Comparison of ENCODE assay signal across 19 cellular contexts in genomic region chr3:37907371-37907770, GRCh38. TPM values are rescaled to one million over a fixed set of nuclear protein-coding genes. Genes with fewer than 3 reads are reported as not detected.
A peak's percentile ranks its signal among the peaks of the same experiment; 100 is the strongest.
DNase-seq lines count a peak whose midpoint lies in the region; ATAC-seq lines count a peak whose summit lies in the region.
"Had no signal": no experiment of that assay in that cellular context is flagged by ENCODE, and none has a peak within 500 bp of the region (broad histone marks: within the 10 kb centered on the region; RNA-seq: fewer than 3 reads in every experiment).

No MANE protein-coding gene starts in this region.

- H3K4me1 Mint-ChIP-seq in T-helper 17 cell, result peaks cover 8% of the 10 kb centered on the region

- no peak overlapping the region for H3K4me3 ChIP-seq in ectodermal cell (ENCODE audit: insufficient read depth, low read depth, low read length)
- H3K4me3 ChIP-seq: adrenal gland, gastroesophageal sphincter, thoracic aorta had no signal

- H3K27ac ChIP-seq in ectodermal cell (ENCODE audit: insufficient read depth, low read depth, low read length, poor library complexity, severe bottlenecking), result peak overlapping the region; percentile 41
- H3K27ac ChIP-seq: 22Rv1, C4-2B, epithelial cell of prostate had no signal

- H3K27me3 ChIP-seq in ectodermal cell (ENCODE audit: control insufficient read depth, insufficient read depth, low read length, poor library complexity, severe bottlenecking), result no peaks in the 10 kb centered on the region
- H3K27me3 ChIP-seq: adrenal gland, gastroesophageal sphincter had no signal

- H3K4me3 Mint-ChIP-seq in T-helper 17 cell, result peak overlapping the region; percentile 56
- H3K4me3 Mint-ChIP-seq: H9 had no signal

- H3K36me3 ChIP-seq in ectodermal cell (ENCODE audit: control insufficient read depth, insufficient read depth, low read length), result no peaks in the 10 kb centered on the region
- H3K36me3 ChIP-seq: adrenal gland, gastroesophageal sphincter, thoracic aorta had no signal

- peaks cover 35% of the 10 kb centered on the region for H3K4me1 ChIP-seq in ectodermal cell (ENCODE audit: control insufficient read depth, insufficient read depth, low read length)

- H3K27me3 Mint-ChIP-seq in T-helper 17 cell, result peaks cover 19% of the 10 kb centered on the region

- no peaks in the 10 kb centered on the region for H3K36me3 Mint-ChIP-seq in T-helper 17 cell (ENCODE audit: low read depth)

- no peaks in the 10 kb centered on the region for H3K9me3 ChIP-seq in T-helper 17 cell (ENCODE audit: control insufficient read depth, low read length, poor library complexity, severe bottlenecking)
- H3K9me3 ChIP-seq in ectodermal cell (ENCODE audit: control insufficient read depth, low read length), result no peaks in the 10 kb centered on the region
- H3K9me3 ChIP-seq: adrenal gland, gastroesophageal sphincter, thoracic aorta had no signal

- ATAC-seq in T-helper 17 cell (no peak), HG02973 (IDR thresholded peaks at IDR 0.05; ENCODE audit: unreplicated experiment) (no peak)
- ATAC-seq: gastroesophageal sphincter had no signal

- peak overlapping the region; percentile 65 for H3K27ac Mint-ChIP-seq in T-helper 17 cell

- WGBS in ectodermal cell, 2 experiments, result 70 to 86% methylated on average over 1 to 2 of the region's 2 CpGs

- DNase-seq in DMS 273 (lab: John Stamatoyannopoulos, UW; ENCODE audit: unreplicated experiment), result peak; percentile 6
- DNase-seq in DMS 273 treated with DMSO at 0.1 percent for 48 hours (lab: John Stamatoyannopoulos, UW), result no peak
- DNase-seq in T-helper 17 cell, result no peak
- DNase-seq in pons (ENCODE audit: low spot score), result peak; percentile 66
- no peak for DNase-seq in NCI-H2171 treated with DMSO at 0.1 percent for 48 hours (lab: John Stamatoyannopoulos, UW)
- DNase-seq in NCI-H1105 (lab: John Stamatoyannopoulos, UW), result no peak
- DNase-seq: activated T-cell treated with anti-CD3 and anti-CD28 coated beads, Interleukin-2, amount 50 U/mL, for 1 hour; adrenal gland; H9; left ventricle myocardium superior; NCI-H2029 treated with DMSO at 0.1 percent for 48 hours; NCI-H748 treated with DMSO at 0.1 percent for 48 hours had no signal

RNA-seq across cellular contexts. Expression of gene CTDSPL, which starts 45.7 kb away (rescaled TPM):
- 10 to 100 TPM in 1 of 2 donors, 1 to 10 TPM in 1; 2.2 to 48.0 TPM for total RNA-seq in T-helper 17 cell
- polyA plus RNA-seq in ectodermal cell (2013, experiment 1 of 4), result 29.2 TPM
- 31.8 TPM for polyA plus RNA-seq in ectodermal cell (2013, experiment 2 of 4)
- 29.2 TPM for polyA plus RNA-seq in ectodermal cell (2013, experiment 3 of 4)
- polyA plus RNA-seq in ectodermal cell (2013, experiment 4 of 4), result 30.6 TPM

Comparison
In these comparisons a context has a peak if more than half of its experiments do, and no peak if none do; other contexts are left out.
1. DNase-seq: peak in DMS 273 (single experiment) and pons (single experiment); none in DMS 273 treated with DMSO at 0.1 percent for 48 hours (single experiment), T-helper 17 cell (0 of 3), NCI-H2171 treated with DMSO at 0.1 percent for 48 hours (single experiment) and NCI-H1105 (single experiment).